In the genomic region with DNA sequence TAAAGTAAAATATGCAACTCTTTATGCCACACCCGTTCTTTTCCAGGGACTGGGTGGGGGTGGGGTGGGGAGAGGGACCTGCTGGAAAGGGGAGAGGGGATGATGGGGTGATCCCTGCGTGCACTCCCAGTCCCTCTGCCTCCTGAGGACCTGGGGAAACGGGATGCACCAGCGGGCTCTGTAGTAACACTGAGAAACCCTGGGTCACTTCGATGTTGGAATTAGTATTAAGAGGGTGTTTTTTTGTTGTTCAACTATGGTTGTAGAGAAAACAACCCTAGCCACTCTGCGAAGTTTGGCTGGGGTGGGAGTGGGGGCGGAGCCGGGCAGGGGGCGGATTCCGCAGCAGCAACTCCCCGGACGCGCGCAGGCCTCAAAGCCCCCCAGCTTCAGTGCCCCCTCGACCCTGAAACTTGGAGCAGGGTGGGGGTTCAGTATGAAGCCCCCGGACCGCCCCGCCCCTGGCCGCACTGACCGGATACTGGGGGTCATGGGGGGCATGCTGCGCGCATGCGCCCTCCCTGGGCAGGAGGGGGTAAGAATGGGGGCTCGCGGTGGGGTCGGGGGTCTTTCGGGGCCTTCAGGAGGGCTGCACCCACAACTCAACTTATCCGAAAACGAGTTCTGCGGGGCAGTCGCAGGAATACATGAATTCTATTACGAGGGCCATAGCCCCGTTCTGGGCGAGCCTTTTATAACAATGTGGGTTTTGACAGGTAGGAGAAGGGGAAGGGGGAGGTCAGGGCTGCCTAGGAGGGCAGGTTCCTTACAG, we compare ENCODE assay signal across 8 cellular contexts. TPM values are rescaled to one million over a fixed set of nuclear protein-coding genes. Genes with fewer than 3 reads are reported as not detected.
A peak's percentile ranks its signal among the peaks of the same experiment; 100 is the strongest.
DNase-seq lines count a peak whose midpoint lies in the region; ATAC-seq, FAIRE-seq and TF ChIP-seq lines count a peak whose summit lies in the region.

No MANE protein-coding gene starts in this region.

- peak; percentile 10 for ATAC-seq in GM23338

- no peaks in the 10 kb centered on the region for H3K9me3 Mint-ChIP-seq in GM23338

- peaks cover 6% of the 10 kb centered on the region; the same call in 1 of the 2 replicates for H3F3A ChIP-seq in GM23338 (replicated peaks; ENCODE audit: low read depth)

- H3K9ac ChIP-seq in iPS-18a (ENCODE audit: low read length) (no peak overlapping the region), skeletal muscle satellite cell (ENCODE audit: low read depth, low read length) (no peak overlapping the region)

- no peak for TF ChIP-seq CTCF in GM23338 (conservative IDR thresholded peaks at IDR 0.05; ENCODE audit: low read depth in 2 of 2)

- no peaks in the 10 kb centered on the region for H3K9me3 ChIP-seq in iPS-18a (ENCODE audit: control insufficient read depth, low read depth, low read length)
- no peaks in the 10 kb centered on the region for H3K9me3 ChIP-seq in skeletal muscle satellite cell (replicated peaks; ENCODE audit: low read length)

- H2AFZ ChIP-seq in GM23338, result peak overlapping the region; percentile 97

- H3K36me3 ChIP-seq in GM23338 (ENCODE audit: insufficient read depth) (peaks cover 4% of the 10 kb centered on the region; the same call in 1 of the 2 replicates), iPS-18a (ENCODE audit: control insufficient read depth, low read depth, low read length) (peaks cover 4% of the 10 kb centered on the region), skeletal muscle satellite cell (ENCODE audit: insufficient read depth, low read length) (no peaks in the 10 kb centered on the region)

- peaks cover 54% of the 10 kb centered on the region for H3K27me3 Mint-ChIP-seq in GM23338 (ENCODE audit: insufficient read depth, low read depth, poor library complexity)

- H3K27me3 ChIP-seq in GM23338 (ENCODE audit: insufficient read depth) (peaks cover 60% of the 10 kb centered on the region), iPS-18a (ENCODE audit: control insufficient read depth, insufficient read depth, low read length) (peaks cover 42% of the 10 kb centered on the region), skeletal muscle satellite cell (ENCODE audit: control insufficient read depth, insufficient read depth, low read length) (peaks cover 13% of the 10 kb centered on the region)

- H3K4me2 ChIP-seq in GM23338, result peak overlapping the region; percentile 97
- H3K4me2 ChIP-seq in skeletal muscle satellite cell (ENCODE audit: low read length), result peak overlapping the region; percentile 95

- H3K4me1 Mint-ChIP-seq in GM23338, result peaks cover 54% of the 10 kb centered on the region

- FAIRE-seq in RCC 7860 (lab: Jason Lieb, UNC), result no peak

- H3K79me2 ChIP-seq in GM23338 (replicated peaks; ENCODE audit: insufficient read depth), result peaks cover 12% of the 10 kb centered on the region

- peaks cover 39% of the 10 kb centered on the region for H3K4me1 ChIP-seq in GM23338 (ENCODE audit: insufficient read depth)
- H3K4me1 ChIP-seq in iPS-18a (ENCODE audit: control insufficient read depth, low read depth, low read length), result peaks cover 29% of the 10 kb centered on the region
- peaks cover 12% of the 10 kb centered on the region for H3K4me1 ChIP-seq in skeletal muscle satellite cell (ENCODE audit: control insufficient read depth, insufficient read depth, low read length)

- no peaks in the 10 kb centered on the region; the same call in 1 of the 2 replicates for H4K20me1 ChIP-seq in GM23338 (replicated peaks; ENCODE audit: insufficient read depth)

- H3K4me3 Mint-ChIP-seq in GM23338, result peak overlapping the region; percentile 88

- no peak overlapping the region for H3K27ac ChIP-seq in GM23338 (ENCODE audit: low read depth)
- peak overlapping the region; percentile 60 for H3K27ac ChIP-seq in angular gyrus (ENCODE audit: low read depth, low read length)
- H3K27ac ChIP-seq in iPS-18a (ENCODE audit: low read length), result no peak overlapping the region

- H3K36me3 Mint-ChIP-seq in GM23338 (ENCODE audit: low read depth), result peaks cover 25% of the 10 kb centered on the region

- H3K9me2 ChIP-seq in GM23338 (ENCODE audit: insufficient read depth), result no peaks in the 10 kb centered on the region

- DNase-seq in GM23338 (ENCODE audit: low spot score) (peak; percentile 68), RCC 7860 (ENCODE audit: low spot score) (no peak), H4 (ENCODE audit: low spot score) (no peak), MV-4-11 (lab: John Stamatoyannopoulos, UW) (no peak), NCI-H446 (lab: John Stamatoyannopoulos, UW) (no peak)

- no peak overlapping the region for H3K27ac Mint-ChIP-seq in GM23338

- H3K4me3 ChIP-seq in GM23338, result peak overlapping the region; percentile 86
- H3K4me3 ChIP-seq in iPS-18a (ENCODE audit: low read length), result peak overlapping the region; percentile 69
- no peak overlapping the region for H3K4me3 ChIP-seq in skeletal muscle satellite cell (ENCODE audit: low read length)

TF ChIP-seq in GM23338, 12 proteins besides CTCF, POLR2A, EP300 and RAD21 (continues in another document):
- TF ChIP-seq JUNB (IDR thresholded peaks at IDR 0.05; ENCODE audit: unreplicated experiment) (no peak), STAT1 (IDR thresholded peaks at IDR 0.05; ENCODE audit: unreplicated experiment) (no peak), ZNF331 (CRISPR knock-in tag; IDR thresholded peaks at IDR 0.05; ENCODE audit: low read depth) (no peak), EZH2 (IDR thresholded peaks at IDR 0.05; ENCODE audit: low read depth, unreplicated experiment) (no peak), ZNF114 (CRISPR knock-in tag; IDR thresholded peaks at IDR 0.05) (no peak), EZH2phosphoT487 (IDR thresholded peaks at IDR 0.05; ENCODE audit: unreplicated experiment) (no peak), NANOG (IDR thresholded peaks at IDR 0.05; ENCODE audit: borderline replicate concordance) (no peak), CREB1 (CRISPR knock-in tag; IDR thresholded peaks at IDR 0.05; ENCODE audit: low read depth) (no peak)
- TF ChIP-seq, protein P1, sequence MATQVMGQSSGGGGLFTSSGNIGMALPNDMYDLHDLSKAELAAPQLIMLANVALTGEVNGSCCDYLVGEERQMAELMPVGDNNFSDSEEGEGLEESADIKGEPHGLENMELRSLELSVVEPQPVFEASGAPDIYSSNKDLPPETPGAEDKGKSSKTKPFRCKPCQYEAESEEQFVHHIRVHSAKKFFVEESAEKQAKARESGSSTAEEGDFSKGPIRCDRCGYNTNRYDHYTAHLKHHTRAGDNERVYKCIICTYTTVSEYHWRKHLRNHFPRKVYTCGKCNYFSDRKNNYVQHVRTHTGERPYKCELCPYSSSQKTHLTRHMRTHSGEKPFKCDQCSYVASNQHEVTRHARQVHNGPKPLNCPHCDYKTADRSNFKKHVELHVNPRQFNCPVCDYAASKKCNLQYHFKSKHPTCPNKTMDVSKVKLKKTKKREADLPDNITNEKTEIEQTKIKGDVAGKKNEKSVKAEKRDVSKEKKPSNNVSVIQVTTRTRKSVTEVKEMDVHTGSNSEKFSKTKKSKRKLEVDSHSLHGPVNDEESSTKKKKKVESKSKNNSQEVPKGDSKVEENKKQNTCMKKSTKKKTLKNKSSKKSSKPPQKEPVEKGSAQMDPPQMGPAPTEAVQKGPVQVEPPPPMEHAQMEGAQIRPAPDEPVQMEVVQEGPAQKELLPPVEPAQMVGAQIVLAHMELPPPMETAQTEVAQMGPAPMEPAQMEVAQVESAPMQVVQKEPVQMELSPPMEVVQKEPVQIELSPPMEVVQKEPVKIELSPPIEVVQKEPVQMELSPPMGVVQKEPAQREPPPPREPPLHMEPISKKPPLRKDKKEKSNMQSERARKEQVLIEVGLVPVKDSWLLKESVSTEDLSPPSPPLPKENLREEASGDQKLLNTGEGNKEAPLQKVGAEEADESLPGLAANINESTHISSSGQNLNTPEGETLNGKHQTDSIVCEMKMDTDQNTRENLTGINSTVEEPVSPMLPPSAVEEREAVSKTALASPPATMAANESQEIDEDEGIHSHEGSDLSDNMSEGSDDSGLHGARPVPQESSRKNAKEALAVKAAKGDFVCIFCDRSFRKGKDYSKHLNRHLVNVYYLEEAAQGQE (IDR thresholded peaks at IDR 0.05; ENCODE audit: unreplicated experiment), result no peak

RNA-seq across cellular contexts. Expression of gene ARHGEF25, which starts 1.3 kb away (rescaled TPM):
- total RNA-seq in GM23338 (2014; rRNA removed; shearing (Covaris generic)), result 9.9 and 10.2 TPM in 2 replicates
- polyA plus RNA-seq in GM23338 (2016; fragmentation: Nextera tagmentation; extraction: Ambion mirVana), result 0.53 TPM in 1 of 2 replicates, not detected in the other
- total RNA-seq in skeletal muscle satellite cell (2012; rRNA removed), result 1.5 TPM in 2 replicates
- total RNA-seq in H4 (2014; rRNA removed; shearing (Covaris generic)), result 8.5 and 11.7 TPM in 2 replicates

RNA-seq across cellular contexts. Expression of gene DTX3, which starts 5.3 kb away (rescaled TPM):
- total RNA-seq in GM23338 (2014; rRNA removed; shearing (Covaris generic)), result 37.8 and 46.6 TPM in 2 replicates
- 16.7 and 22.8 TPM in 2 replicates for polyA plus RNA-seq in GM23338 (2016; fragmentation: Nextera tagmentation; extraction: Ambion mirVana)
- 1.3 and 2.0 TPM in 2 replicates for total RNA-seq in skeletal muscle satellite cell (2012; rRNA removed)
- total RNA-seq in H4 (2014; rRNA removed; shearing (Covaris generic)), result 7.3 and 10.7 TPM in 2 replicates

RNA-seq across cellular contexts. Expression of gene PIP4K2C, which starts 19.0 kb away (rescaled TPM):
- total RNA-seq in GM23338 (2014; rRNA removed; shearing (Covaris generic)), result 26.4 and 30.6 TPM in 2 replicates
- polyA plus RNA-seq in GM23338 (2016; fragmentation: Nextera tagmentation; extraction: Ambion mirVana), result 10.5 and 10.8 TPM in 2 replicates
- 6.6 and 9.1 TPM in 2 replicates for total RNA-seq in skeletal muscle satellite cell (2012; rRNA removed)
- total RNA-seq in H4 (2014; rRNA removed; shearing (Covaris generic)), result 24.4 and 27.2 TPM in 2 replicates

RNA-seq across cellular contexts. Expression of gene B4GALNT1, which starts 23.0 kb away (rescaled TPM):
- 2.4 and 2.8 TPM in 2 replicates for total RNA-seq in GM23338 (2014; rRNA removed; shearing (Covaris generic))
- 1.3 and 1.4 TPM in 2 replicates for polyA plus RNA-seq in GM23338 (2016; fragmentation: Nextera tagmentation; extraction: Ambion mirVana)
- 0.66 and 1.0 TPM in 2 replicates for total RNA-seq in skeletal muscle satellite cell (2012; rRNA removed)
- total RNA-seq in H4 (2014; rRNA removed; shearing (Covaris generic)), result 64.3 and 77.3 TPM in 2 replicates
